In the genomic region with DNA sequence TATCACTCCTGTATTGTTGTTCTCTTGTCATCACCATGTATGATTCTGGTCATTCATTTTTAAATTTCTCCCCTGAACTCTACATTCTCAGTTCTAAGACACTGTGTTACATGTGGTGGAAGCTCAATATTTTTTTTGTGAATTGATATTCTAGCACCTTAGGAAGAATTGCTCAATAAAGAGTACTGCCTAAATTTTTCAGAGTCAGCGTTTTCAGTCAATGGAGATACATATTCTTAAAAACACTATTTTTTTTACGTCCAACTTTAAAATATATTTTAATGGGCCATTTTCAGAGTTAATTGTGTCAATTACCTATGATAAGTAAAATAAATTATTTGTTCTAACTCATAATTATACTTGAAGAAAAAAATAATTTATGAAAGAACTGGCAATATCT, we compare ENCODE assay signal across 22 cellular contexts.
DNase-seq lines count a peak whose midpoint lies in the region; ATAC-seq, FAIRE-seq and TF ChIP-seq lines count a peak whose summit lies in the region.
"Had no signal": no experiment of that assay in that cellular context is flagged by ENCODE, and none has a peak within 500 bp of the region (broad histone marks: within the 10 kb centered on the region; RNA-seq: fewer than 3 reads in every experiment).

No MANE protein-coding gene starts in this region.

- TF ChIP-seq POLR2A in HepG2 (IDR thresholded peaks at IDR 0.05; ENCODE audit: insufficient read depth in 1 of 2, low read depth in 2 of 2, low read length in 2 of 2) (no peak), right lobe of liver (IDR thresholded peaks at IDR 0.05) (no peak), IMR-90 (IDR thresholded peaks at IDR 0.05; ENCODE audit: low read depth, low read length) (no peak), H1 (IDR thresholded peaks at IDR 0.05; ENCODE audit: control extremely low read depth in 1 of 2, low read depth in 2 of 2, low read length in 2 of 2) (no peak)

- H3K56ac ChIP-seq in IMR-90 (ENCODE audit: extremely low read depth, insufficient read depth, low read length): no peak overlapping the region
- H3K56ac ChIP-seq in H1 (replicated peaks; ENCODE audit: insufficient read length, low read depth, low read length): no peak overlapping the region

- in situ Hi-C loops in HepG2 (cut with HindIII; ENCODE audit: extremely low pct_ligation_motif_present, low pct_unique_long_range_greater_than_20kb) (no loop called here), IMR-90 (cut with MboI; ENCODE audit: low sequenced_read_pairs) (no loop called here)

- TF ChIP-seq EP300 in HepG2 (IDR thresholded peaks at IDR 0.05; ENCODE audit: low read depth in 2 of 2, low read length in 2 of 2) (no peak), HepG2 (CRISPR knock-in tag; IDR thresholded peaks at IDR 0.05; ENCODE audit: borderline replicate concordance) (no peak), H1 (IDR thresholded peaks at IDR 0.05; ENCODE audit: borderline replicate concordance in 1 of 2, low read depth in 2 of 2, low read length in 2 of 2) (no peak)

- TF ChIP-seq CTCF in HepG2 (CRISPR knock-in tag; IDR thresholded peaks at IDR 0.05) (no peak), right lobe of liver (IDR thresholded peaks at IDR 0.05) (no peak), IMR-90 (conservative IDR thresholded peaks at IDR 0.05; ENCODE audit: low read depth, low read length) (no peak), H1 (IDR thresholded peaks at IDR 0.05; ENCODE audit: control extremely low read depth in 1 of 3, insufficient read depth in 1 of 3, low read depth in 1 of 3, low read length in 3 of 3) (no peak)

- H4K5ac ChIP-seq in IMR-90 (ENCODE audit: low read depth, low read length): no peak overlapping the region
- no peak overlapping the region for H4K5ac ChIP-seq in H1 (ENCODE audit: insufficient read length, low read depth, low read length)

- no peak overlapping the region for H2BK20ac ChIP-seq in IMR-90 (ENCODE audit: low read depth, low read length)
- no peak overlapping the region for H2BK20ac ChIP-seq in H1 (ENCODE audit: low read length)

- H2AK5ac ChIP-seq in IMR-90 (ENCODE audit: low read depth, low read length) (no peak overlapping the region), H1 (ENCODE audit: low read depth, low read length) (no peak overlapping the region)

- H3K18ac ChIP-seq in IMR-90 (ENCODE audit: low read depth, low read length) (no peak overlapping the region), H1 (ENCODE audit: extremely low read depth, low read length) (no peak overlapping the region)

- no peak overlapping the region for H2BK5ac ChIP-seq in IMR-90 (ENCODE audit: low read depth, low read length, poor library complexity, severe bottlenecking)
- H2BK5ac ChIP-seq in H1 (ENCODE audit: low read depth, low read length): no peak overlapping the region

- no peak overlapping the region for H3K4me3 ChIP-seq in HepG2 (replicated peaks in 1 of 3; ENCODE audit: insufficient read depth in 1 of 3, low read depth in 2 of 3, low read length in 3 of 3)
- H3K4me3 ChIP-seq in right lobe of liver: no peak overlapping the region
- H3K4me3 ChIP-seq in IMR-90 (ENCODE audit: insufficient read depth, low read depth, low read length): no peak overlapping the region
- H3K4me3 ChIP-seq in H1 (ENCODE audit: extremely low read depth in 1 of 4, insufficient read depth in 2 of 4, low read depth in 3 of 4, low read length in 4 of 4): no peak overlapping the region
- H3K4me3 ChIP-seq: BLaER1 treated with 17β-estradiol and CSF1 and Interleukin-3, amounts not matched to agents 10 nM and 100 nM had no signal

- no peak overlapping the region for H2BK12ac ChIP-seq in H1 (ENCODE audit: low read depth, low read length)

- DNase-seq in HepG2 (ENCODE audit: low spot score) (no peak), right lobe of liver (no peak), IMR-90 (no peak), H1 (ENCODE audit: low read depth in 1 of 2, low spot score in 2 of 2) (no peak), iPS-NIHi7 (ENCODE audit: extremely low spot score) (no peak), SW 1271 (lab: John Stamatoyannopoulos, UW) (no peak)
- DNase-seq: 8988T; AML-193; Caco-2; Calu3; CD4-positive, alpha-beta T cell; CD8-positive, alpha-beta T cell; DMS79 treated with DMSO at 0.1 percent for 48 hours; GF-D8 had no signal

- no peak for TF ChIP-seq RAD21 in HepG2 (CRISPR knock-in tag; IDR thresholded peaks at IDR 0.05)
- TF ChIP-seq RAD21 in IMR-90 (IDR thresholded peaks at IDR 0.05; ENCODE audit: low read length): no peak
- TF ChIP-seq RAD21 in H1 (IDR thresholded peaks at IDR 0.05 in 1 of 2, conservative IDR thresholded peaks at IDR 0.05 in 1 of 2; ENCODE audit: low read depth in 2 of 2, low read length in 2 of 2): no peak

- BruUV-seq in HepG2 (replicated peaks; lab: Mats Ljungman, UMichigan) (no TSS peak), IMR-90 (replicated peaks; lab: Mats Ljungman, UMichigan) (no TSS peak)

- H4K20me1 ChIP-seq in HepG2 (ENCODE audit: insufficient read depth, low read length) (no peaks in the 10 kb centered on the region), IMR-90 (ENCODE audit: insufficient read depth, low read length) (no peaks in the 10 kb centered on the region), H1 (replicated peaks in 1 of 2; ENCODE audit: control insufficient read depth in 1 of 2, insufficient read depth in 2 of 2, low read length in 2 of 2) (no peaks in the 10 kb centered on the region)
- H4K20me1 ChIP-seq: BLaER1 treated with 17β-estradiol and CSF1 and Interleukin-3, amounts not matched to agents 10 nM and 100 nM had no signal

- CTCF ChIA-PET in HepG2 (lab: Yijun Ruan, JAX; ENCODE audit: low intra/inter-chr PET ratio, low total read pairs): no interaction called here
- CTCF ChIA-PET in IMR-90 (lab: Yijun Ruan, JAX): no interaction called here
- CTCF ChIA-PET in H1 (lab: Charles Lee; ENCODE audit: partially characterized antibody): no interaction called here

- no peak overlapping the region for H3K14ac ChIP-seq in IMR-90 (replicated peaks; ENCODE audit: low read depth, low read length)
- H3K14ac ChIP-seq in H1 (ENCODE audit: insufficient read length): no peak overlapping the region

- intact Hi-C loops in HepG2 (cut with micrococcal nuclease; ENCODE audit: unreplicated experiment) (no loop called here), right lobe of liver (cut with DNase I) (no loop called here), IMR-90 (cut with micrococcal nuclease) (loop anchor here (10.0 kb wide), 1 partner anchor 911 kb away; no protein-coding TSS in a partner anchor)

- H2AFZ ChIP-seq in HepG2 (ENCODE audit: low read length): no peak overlapping the region
- no peak overlapping the region for H2AFZ ChIP-seq in IMR-90 (replicated peaks; ENCODE audit: low read length, poor library complexity)
- no peak overlapping the region for H2AFZ ChIP-seq in H1 (ENCODE audit: low read length)

- H3K79me2 ChIP-seq in HepG2 (ENCODE audit: insufficient read depth, low read length) (no peaks in the 10 kb centered on the region), H1 (ENCODE audit: control insufficient read depth in 1 of 2, insufficient read depth in 2 of 2, low read length in 2 of 2) (0 out of 4 replicates have a peak, but pooled peaks cover 0 to 2% of the 10 kb centered on the region in 2 experiments)

- H3K36me3 ChIP-seq in HepG2 (replicated peaks in 1 of 2; ENCODE audit: control insufficient read depth in 1 of 2, insufficient read depth in 2 of 2, low read length in 2 of 2) (0 out of 5 replicates have a peak, but pooled peaks cover 0 to 3% of the 10 kb centered on the region in 2 experiments), right lobe of liver (no peaks in the 10 kb centered on the region), IMR-90 (ENCODE audit: control insufficient read depth, insufficient read depth, low read length) (no peaks in the 10 kb centered on the region), H1 (ENCODE audit: control insufficient read depth in 2 of 4, insufficient read depth in 4 of 4, low read length in 3 of 4) (no peaks in the 10 kb centered on the region)
- H3K36me3 ChIP-seq: BLaER1 treated with 17β-estradiol and CSF1 and Interleukin-3, amounts not matched to agents 10 nM and 100 nM had no signal

- H4K91ac ChIP-seq in IMR-90 (ENCODE audit: insufficient read depth, low read depth, low read length) (no peak overlapping the region), H1 (replicated peaks; ENCODE audit: insufficient read length, low read length) (no peak overlapping the region)

- H3K79me1 ChIP-seq in IMR-90 (ENCODE audit: low read depth in 1 of 2, low read length in 2 of 2) (no peaks in the 10 kb centered on the region), H1 (ENCODE audit: low read depth, low read length) (no peaks in the 10 kb centered on the region)

- ATAC-seq in HepG2 (no peak), right lobe of liver (no peak), IMR-90 (ENCODE audit: low read depth) (no peak), GM19467 (IDR thresholded peaks at IDR 0.05; ENCODE audit: unreplicated experiment) (no peak)
- ATAC-seq: CD8-positive, alpha-beta T cell had no signal

- H3K23ac ChIP-seq in IMR-90 (ENCODE audit: low read depth, low read length) (no peak overlapping the region), H1 (ENCODE audit: insufficient read length) (no peak overlapping the region)

- H3K4me1 ChIP-seq in HepG2 (ENCODE audit: insufficient read depth, low read length): no peaks in the 10 kb centered on the region
- no peaks in the 10 kb centered on the region for H3K4me1 ChIP-seq in right lobe of liver
- H3K4me1 ChIP-seq in IMR-90 (ENCODE audit: control insufficient read depth, insufficient read depth, low read length): no peaks in the 10 kb centered on the region
- H3K4me1 ChIP-seq in H1 (replicated peaks in 1 of 4; ENCODE audit: control insufficient read depth in 3 of 4, insufficient read depth in 4 of 4, low read length in 3 of 4): no peaks in the 10 kb centered on the region; a peak in 1 of 7 replicates
- H3K4me1 ChIP-seq: BLaER1 treated with 17β-estradiol and CSF1 and Interleukin-3, amounts not matched to agents 10 nM and 100 nM; Caco-2 had no signal

- no peaks in the 10 kb centered on the region for H3K9me1 ChIP-seq in IMR-90 (ENCODE audit: insufficient read depth, low read length)

- H3K9me3 ChIP-seq in HepG2 (ENCODE audit: low read length): no peaks in the 10 kb centered on the region
- H3K9me3 ChIP-seq in right lobe of liver: no peaks in the 10 kb centered on the region
- no peaks in the 10 kb centered on the region for H3K9me3 ChIP-seq in IMR-90 (ENCODE audit: control insufficient read depth, insufficient read depth, low read length)
- no peaks in the 10 kb centered on the region for H3K9me3 ChIP-seq in H1 (ENCODE audit: insufficient read depth in 2 of 2, low read depth in 1 of 2, low read length in 1 of 2)
- H3K9me3 ChIP-seq: BLaER1 treated with 17β-estradiol and CSF1 and Interleukin-3, amounts not matched to agents 10 nM and 100 nM; Caco-2 had no signal

- no peak overlapping the region for H3K27ac ChIP-seq in HepG2 (ENCODE audit: extremely low read length, insufficient read depth, low read length)
- no peak overlapping the region for H3K27ac ChIP-seq in right lobe of liver
- H3K27ac ChIP-seq in IMR-90 (ENCODE audit: insufficient read depth, low read length): no peak overlapping the region
- H3K27ac ChIP-seq in H1 (ENCODE audit: low read depth, low read length): no peak overlapping the region
- H3K27ac ChIP-seq: BLaER1 treated with 17β-estradiol and CSF1 and Interleukin-3, amounts not matched to agents 10 nM and 100 nM; C4-2B had no signal

- POLR2A ChIA-PET in HepG2 (lab: Yijun Ruan, JAX) (no interaction called here), IMR-90 (lab: Charles Lee; ENCODE audit: unreplicated experiment) (interaction anchor here (0.6 kb wide), 1 partner anchor 8 kb away, joined by 3 read pairs; no protein-coding TSS in a partner anchor), H1 (lab: Charles Lee; ENCODE audit: partially characterized antibody) (no interaction called here)

- no peak overlapping the region for H4K8ac ChIP-seq in IMR-90 (ENCODE audit: low read depth in 2 of 2, low read length in 2 of 2)
- no peak overlapping the region for H4K8ac ChIP-seq in H1 (ENCODE audit: extremely low read depth, insufficient read depth, low read length)

- FAIRE-seq in HepG2 (lab: Jason Lieb, UNC): no peak
- no peak for FAIRE-seq in H1 (lab: Jason Lieb, UNC)
- FAIRE-seq: A204.1, D721Med, G401.6, GM12891, GM19239 had no signal

- H3K27me3 ChIP-seq in HepG2 (ENCODE audit: control insufficient read depth in 1 of 2, insufficient read depth in 2 of 2, low read length in 2 of 2): no peaks in the 10 kb centered on the region
- no peaks in the 10 kb centered on the region for H3K27me3 ChIP-seq in right lobe of liver
- no peaks in the 10 kb centered on the region for H3K27me3 ChIP-seq in IMR-90 (ENCODE audit: control insufficient read depth, insufficient read depth, low read length)
- no peaks in the 10 kb centered on the region; a peak in 1 of 7 replicates for H3K27me3 ChIP-seq in H1 (replicated peaks in 1 of 4; ENCODE audit: control insufficient read depth in 3 of 4, extremely low read depth in 1 of 4, insufficient read depth in 3 of 4, low read length in 3 of 4)
- H3K27me3 ChIP-seq: BLaER1 treated with 17β-estradiol and CSF1 and Interleukin-3, amounts not matched to agents 10 nM and 100 nM had no signal

- H3K9ac ChIP-seq in HepG2 (ENCODE audit: insufficient read depth, low read depth, low read length): no peak overlapping the region
- no peak overlapping the region for H3K9ac ChIP-seq in IMR-90 (ENCODE audit: low read depth, low read length)
- no peak overlapping the region for H3K9ac ChIP-seq in H1 (replicated peaks in 1 of 4; ENCODE audit: extremely low read depth in 1 of 4, low read depth in 3 of 4, low read length in 3 of 4)
- H3K9ac ChIP-seq: BLaER1 treated with 17β-estradiol and CSF1 and Interleukin-3, amounts not matched to agents 10 nM and 100 nM had no signal

- no peak overlapping the region for H3K4ac ChIP-seq in IMR-90 (ENCODE audit: low read depth, low read length)
- no peak overlapping the region for H3K4ac ChIP-seq in H1 (replicated peaks; ENCODE audit: insufficient read length, low read depth, low read length)

- H2BK120ac ChIP-seq in IMR-90 (ENCODE audit: low read depth, low read length) (no peak overlapping the region), H1 (replicated peaks; ENCODE audit: low read depth, low read length) (no peak overlapping the region)

- no peak overlapping the region for H3K4me2 ChIP-seq in HepG2 (ENCODE audit: low read depth, low read length)
- no peak overlapping the region for H3K4me2 ChIP-seq in IMR-90 (ENCODE audit: low read depth, low read length)
- no peak overlapping the region for H3K4me2 ChIP-seq in H1 (ENCODE audit: insufficient read depth in 1 of 2, low read depth in 2 of 2, low read length in 2 of 2)
- H3K4me2 ChIP-seq: BLaER1 treated with 17β-estradiol and CSF1 and Interleukin-3, amounts not matched to agents 10 nM and 100 nM had no signal

- WGBS in HepG2 (ENCODE audit: low lambda C conversion rate): 28% methylated on average over 2 of the region's 2 CpGs
- 69% methylated on average over 2 of the region's 2 CpGs for WGBS in right lobe of liver (ENCODE audit: insufficient coverage, low coverage, low lambda C conversion rate, missing lambda C conversion rate)
- no CpG with 5 or more reads among the region's 2 CpGs for WGBS in IMR-90 (ENCODE audit: extremely low coverage in 2 of 2, insufficient read length in 1 of 2), 2 experiments
- WGBS in H1 (ENCODE audit: extremely low coverage in 1 of 2, insufficient coverage in 1 of 2, insufficient read length in 1 of 2, insufficient replicate concordance in 2 of 2, low coverage in 1 of 2, low lambda C conversion rate in 2 of 2, missing lambda C conversion rate in 1 of 2), 2 experiments: 92% methylated on average over 2 of the region's 2 CpGs; no CpG with 5 or more reads in 1 of the 2 experiments

- H2AK9ac ChIP-seq in IMR-90 (replicated peaks; ENCODE audit: low read depth, low read length, poor library complexity): no peak overlapping the region

- dilution Hi-C loops in IMR-90 (cut with HindIII; ENCODE audit: low sequenced_read_pairs, unreplicated experiment): no loop called here

- H2BK15ac ChIP-seq in IMR-90 (ENCODE audit: low read depth, low read length) (no peak overlapping the region), H1 (ENCODE audit: low read length) (no peak overlapping the region)

- no peaks in the 10 kb centered on the region for H3K23me2 ChIP-seq in H1 (ENCODE audit: low read depth, low read length)
